34 cellular contexts compared by ENCODE assay signal in the genomic region with DNA sequence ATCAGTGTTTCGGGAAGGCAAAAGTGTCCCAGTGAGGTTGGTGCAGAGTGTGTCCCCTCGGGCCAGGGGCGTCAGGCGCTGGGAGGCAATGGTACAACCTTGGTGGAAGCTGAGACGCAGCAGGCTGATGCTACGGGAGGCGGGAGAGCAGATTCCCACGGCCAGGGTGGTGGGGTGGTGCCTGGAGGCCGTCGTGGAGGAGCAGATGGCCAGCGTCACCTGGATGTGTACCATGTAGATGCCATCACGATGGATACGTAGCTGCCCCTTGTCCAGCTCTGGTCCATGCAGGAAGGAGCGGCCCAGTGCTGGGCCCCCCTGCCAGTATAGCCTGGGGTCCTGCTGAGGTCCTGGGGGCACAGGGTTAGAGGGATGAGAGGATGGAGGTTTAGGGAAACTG. TPM values are rescaled to one million over a fixed set of nuclear protein-coding genes. Genes with fewer than 3 reads are reported as not detected.
DNase-seq lines count a peak whose midpoint lies in the region; ATAC-seq and TF ChIP-seq lines count a peak whose summit lies in the region.
"Had no signal": no experiment of that assay in that cellular context is flagged by ENCODE, and none has a peak within 500 bp of the region (broad histone marks: within the 10 kb centered on the region; RNA-seq: fewer than 3 reads in every experiment).

No MANE protein-coding gene starts in this region.

- no peak overlapping the region for H2BK5ac ChIP-seq in IMR-90 (ENCODE audit: low read depth, low read length, poor library complexity, severe bottlenecking)

- no peaks in the 10 kb centered on the region for H3K9me3 ChIP-seq in IMR-90 (ENCODE audit: control insufficient read depth, insufficient read depth, low read length)
- H3K9me3 ChIP-seq: colonic mucosa, gastroesophageal sphincter, pancreas, right atrium auricular region had no signal

- dilution Hi-C loops in IMR-90 (cut with HindIII; ENCODE audit: low sequenced_read_pairs, unreplicated experiment): no loop called here

- H3K23ac ChIP-seq in IMR-90 (ENCODE audit: low read depth, low read length): no peak overlapping the region

- ATAC-seq in activated T-cell treated with anti-CD3 and anti-CD28 coated beads, Interleukin-2, amount 50 U/mL, for 4 hours: no peak
- ATAC-seq in IMR-90 (ENCODE audit: low read depth): no peak
- no peak for ATAC-seq in stimulated activated effector memory CD8-positive, alpha-beta T cell treated with anti-CD3 and anti-CD28 coated beads, Interleukin-12 subunit alpha, Interleukin-12 subunit beta, amount 100 ng/mL, for 72 hours
- ATAC-seq in GM19324 (IDR thresholded peaks at IDR 0.05; ENCODE audit: low FRiP score, unreplicated experiment): no peak
- ATAC-seq in GM21723 (IDR thresholded peaks at IDR 0.05; ENCODE audit: unreplicated experiment): no peak
- ATAC-seq: activated CD4-positive, CD25-positive, alpha-beta regulatory T cell treated with anti-CD3 and anti-CD28 coated beads, Interleukin-2, amount 50 U/mL, for 24 hours; activated CD8-positive, alpha-beta T cell treated with anti-CD3 and anti-CD28 coated beads, Interleukin-2, amount 10 ng/mL, durations not matched to agents 7 days and 5 days; activated naive CD8-positive, alpha-beta T cell treated with anti-CD3 and anti-CD28 coated beads, Interleukin-2, amount 50 U/mL, for 24 hours; CD8-positive, alpha-beta T cell; gastroesophageal sphincter; HepG2; pancreas had no signal

- no TSS peak for BruUV-seq in IMR-90 (replicated peaks; lab: Mats Ljungman, UMichigan)

- H3K4me1 Mint-ChIP-seq in activated T-cell treated with anti-CD3 and anti-CD28 coated beads, Interleukin-2, amount 50 U/mL, for 4 hours (ENCODE audit: low read depth): peaks cover 41% of the 10 kb centered on the region
- peaks cover 43% of the 10 kb centered on the region for H3K4me1 Mint-ChIP-seq in brain
- H3K4me1 Mint-ChIP-seq in stimulated activated effector memory CD8-positive, alpha-beta T cell treated with anti-CD3 and anti-CD28 coated beads, Interleukin-12 subunit alpha, Interleukin-12 subunit beta, amount 100 ng/mL, for 72 hours: peaks cover 51% of the 10 kb centered on the region

- H4K91ac ChIP-seq in IMR-90 (ENCODE audit: insufficient read depth, low read depth, low read length): no peak overlapping the region

- peaks cover 20% of the 10 kb centered on the region for H3K27me3 ChIP-seq in IMR-90 (ENCODE audit: control insufficient read depth, insufficient read depth, low read length)

- POLR2A ChIA-PET in IMR-90 (lab: Charles Lee; ENCODE audit: unreplicated experiment): no interaction called here

- no peak overlapping the region for H3K56ac ChIP-seq in IMR-90 (ENCODE audit: extremely low read depth, insufficient read depth, low read length)

- WGBS in IMR-90 (ENCODE audit: extremely low coverage in 2 of 2, insufficient read length in 1 of 2), 2 experiments: no CpG with 5 or more reads among the region's 14 CpGs

- H3K9me3 Mint-ChIP-seq in activated T-cell treated with anti-CD3 and anti-CD28 coated beads, Interleukin-2, amount 50 U/mL, for 4 hours: no peaks in the 10 kb centered on the region
- peaks cover 0 to 4% (median 3%) of the 10 kb centered on the region in 5 experiments for H3K9me3 Mint-ChIP-seq in brain
- no peaks in the 10 kb centered on the region for H3K9me3 Mint-ChIP-seq in stimulated activated effector memory CD8-positive, alpha-beta T cell treated with anti-CD3 and anti-CD28 coated beads, Interleukin-12 subunit alpha, Interleukin-12 subunit beta, amount 100 ng/mL, for 72 hours
- H3K9me3 Mint-ChIP-seq: activated naive CD8-positive, alpha-beta T cell treated with anti-CD3 and anti-CD28 coated beads, Interleukin-2, amount 50 U/mL, for 24 hours; CD8-positive, alpha-beta T cell; neural crest cell; stimulated activated naive CD8-positive, alpha-beta T cell treated with anti-CD3 and anti-CD28 coated beads, Interleukin-15, Interleukin-2, amounts not matched to agents 100 ng/mL and 50 ng/mL, for 24 hours had no signal

- H4K8ac ChIP-seq in IMR-90 (ENCODE audit: low read depth in 2 of 2, low read length in 2 of 2): no peak overlapping the region

- no peak overlapping the region for H2BK20ac ChIP-seq in IMR-90 (ENCODE audit: low read depth, low read length)

- H3K27ac Mint-ChIP-seq in brain: no peak overlapping the region
- H3K27ac Mint-ChIP-seq in stimulated activated effector memory CD8-positive, alpha-beta T cell treated with anti-CD3 and anti-CD28 coated beads, Interleukin-12 subunit alpha, Interleukin-12 subunit beta, amount 100 ng/mL, for 72 hours: no peak overlapping the region
- H3K27ac Mint-ChIP-seq: activated CD8-positive, alpha-beta T cell treated with anti-CD3 and anti-CD28 coated beads, Interleukin-2, amount 10 ng/mL, durations not matched to agents 7 days and 5 days; activated naive CD8-positive, alpha-beta T cell treated with anti-CD3 and anti-CD28 coated beads, Interleukin-2, amount 50 U/mL, for 24 hours; CD8-positive, alpha-beta T cell; stimulated activated naive CD8-positive, alpha-beta T cell treated with anti-CD3 and anti-CD28 coated beads, Interleukin-15, Interleukin-2, amounts not matched to agents 100 ng/mL and 50 ng/mL, for 24 hours had no signal

- no peaks in the 10 kb centered on the region for H3K36me3 ChIP-seq in IMR-90 (ENCODE audit: control insufficient read depth, insufficient read depth, low read length)
- H3K36me3 ChIP-seq: colonic mucosa, gastroesophageal sphincter, pancreas, right atrium auricular region had no signal

- H3K79me1 ChIP-seq in IMR-90 (ENCODE audit: low read depth in 1 of 2, low read length in 2 of 2): no peaks in the 10 kb centered on the region

- no peak overlapping the region for H2AK9ac ChIP-seq in IMR-90 (replicated peaks; ENCODE audit: low read depth, low read length, poor library complexity)

- no peaks in the 10 kb centered on the region for H3K4me1 ChIP-seq in IMR-90 (ENCODE audit: control insufficient read depth, insufficient read depth, low read length)
- H3K4me1 ChIP-seq: colonic mucosa, pancreas had no signal

- H2AK5ac ChIP-seq in IMR-90 (ENCODE audit: low read depth, low read length): no peak overlapping the region

- TF ChIP-seq RAD21 in IMR-90 (IDR thresholded peaks at IDR 0.05; ENCODE audit: low read length): no peak

- no peak overlapping the region for H3K4ac ChIP-seq in IMR-90 (ENCODE audit: low read depth, low read length)

- no peak overlapping the region for H3K9ac ChIP-seq in IMR-90 (ENCODE audit: low read depth, low read length)

- peaks cover 55% of the 10 kb centered on the region for H3K27me3 Mint-ChIP-seq in activated T-cell treated with anti-CD3 and anti-CD28 coated beads, Interleukin-2, amount 50 U/mL, for 4 hours (ENCODE audit: low read depth)
- H3K27me3 Mint-ChIP-seq in brain: peaks cover 60% of the 10 kb centered on the region

- TF ChIP-seq POLR2A in IMR-90 (IDR thresholded peaks at IDR 0.05; ENCODE audit: low read depth, low read length): no peak

- H3K4me3 ChIP-seq in IMR-90 (ENCODE audit: insufficient read depth, low read depth, low read length): no peak overlapping the region
- H3K4me3 ChIP-seq: colonic mucosa, gastroesophageal sphincter, hepatocyte, pancreas, right atrium auricular region had no signal

- no peak overlapping the region for H4K5ac ChIP-seq in IMR-90 (ENCODE audit: low read depth, low read length)

- no peaks in the 10 kb centered on the region for H3K9me1 ChIP-seq in IMR-90 (ENCODE audit: insufficient read depth, low read length)

- no peak overlapping the region for H3K27ac ChIP-seq in IMR-90 (ENCODE audit: insufficient read depth, low read length)
- H3K27ac ChIP-seq: colonic mucosa, gastroesophageal sphincter, hepatocyte, pancreas, right atrium auricular region had no signal

- DNase-seq in activated T-cell treated with anti-CD3 and anti-CD28 coated beads, Interleukin-2, amount 50 U/mL, for 4 hours: no peak
- no peak for DNase-seq in activated T-cell treated with anti-CD3 and anti-CD28 coated beads, Interleukin-2, amount 50 U/mL, for 48 hours
- no peak for DNase-seq in IMR-90
- no peak for DNase-seq in stimulated activated effector memory CD8-positive, alpha-beta T cell treated with anti-CD3 and anti-CD28 coated beads, Interleukin-12 subunit alpha, Interleukin-12 subunit beta, amount 100 ng/mL, for 72 hours (ENCODE audit: low spot score in 2 of 2)
- no peak for DNase-seq in stimulated activated CD4-positive, alpha-beta T cell treated with anti-CD3 and anti-CD28 coated beads, Interleukin-4, amount 100 ng/mL, for 1 hour
- DNase-seq: activated CD8-positive, alpha-beta T cell treated with anti-CD3 and anti-CD28 coated beads, Interleukin-2, amount 10 ng/mL, durations not matched to agents 7 days and 5 days; activated effector memory CD4-positive, alpha-beta T cell treated with anti-CD3 and anti-CD28 coated beads, Interleukin-2, amount 50 U/mL, for 16 hours; activated naive CD8-positive, alpha-beta T cell treated with anti-CD3 and anti-CD28 coated beads, Interleukin-2, amount 50 U/mL, for 24 hours; AML-193; CD8-positive, alpha-beta T cell; colonic mucosa; DMS 273 treated with DMSO at 0.1 percent for 48 hours; effector CD4-positive, alpha-beta T cell; Kasumi-1; mammary epithelial cell; NCI-H1436; NCI-H2081 treated with DMSO at 0.1 percent for 48 hours; NCI-H345; NCI-H69; pancreas; small intestine; SW 1271 had no signal

- in situ Hi-C loops in IMR-90 (cut with MboI; ENCODE audit: low sequenced_read_pairs): no loop called here

- no peaks in the 10 kb centered on the region for H4K20me1 ChIP-seq in IMR-90 (ENCODE audit: insufficient read depth, low read length)

- no peak overlapping the region for H2BK120ac ChIP-seq in IMR-90 (ENCODE audit: low read depth, low read length)

- intact Hi-C loops in IMR-90 (cut with micrococcal nuclease): no loop called here

- no peaks in the 10 kb centered on the region for H3K36me3 Mint-ChIP-seq in activated T-cell treated with anti-CD3 and anti-CD28 coated beads, Interleukin-2, amount 50 U/mL, for 4 hours (ENCODE audit: insufficient read depth)
- H3K36me3 Mint-ChIP-seq in brain: no peaks in the 10 kb centered on the region
- peaks cover 82% of the 10 kb centered on the region for H3K36me3 Mint-ChIP-seq in stimulated activated effector memory CD8-positive, alpha-beta T cell treated with anti-CD3 and anti-CD28 coated beads, Interleukin-12 subunit alpha, Interleukin-12 subunit beta, amount 100 ng/mL, for 72 hours
- H3K36me3 Mint-ChIP-seq: CD8-positive, alpha-beta T cell had no signal

- H2AFZ ChIP-seq in IMR-90 (replicated peaks; ENCODE audit: low read length, poor library complexity): peak overlapping the region; percentile 61
- H2AFZ ChIP-seq: hepatocyte had no signal

- no peak overlapping the region for H3K14ac ChIP-seq in IMR-90 (replicated peaks; ENCODE audit: low read depth, low read length)

- no peak overlapping the region for H2BK15ac ChIP-seq in IMR-90 (ENCODE audit: low read depth, low read length)

- CTCF ChIA-PET in IMR-90 (lab: Yijun Ruan, JAX): no interaction called here

- no peak overlapping the region for H3K4me2 ChIP-seq in IMR-90 (ENCODE audit: low read depth, low read length)

- no peak overlapping the region for H3K18ac ChIP-seq in IMR-90 (ENCODE audit: low read depth, low read length)

- TF ChIP-seq CTCF in IMR-90 (conservative IDR thresholded peaks at IDR 0.05; ENCODE audit: low read depth, low read length) (no peak), brain (conservative IDR thresholded peaks at IDR 0.05) (no peak)

- H3K4me3 Mint-ChIP-seq in activated T-cell treated with anti-CD3 and anti-CD28 coated beads, Interleukin-2, amount 50 U/mL, for 4 hours: peak overlapping the region; percentile 47
- H3K4me3 Mint-ChIP-seq in brain: peak overlapping the region in 3 of 5 experiments; percentile 24 to 76 (median 55)
- H3K4me3 Mint-ChIP-seq in stimulated activated effector memory CD8-positive, alpha-beta T cell treated with anti-CD3 and anti-CD28 coated beads, Interleukin-12 subunit alpha, Interleukin-12 subunit beta, amount 100 ng/mL, for 72 hours: peak overlapping the region; percentile 82
- H3K4me3 Mint-ChIP-seq: activated CD8-positive, alpha-beta T cell treated with anti-CD3 and anti-CD28 coated beads, Interleukin-2, amount 10 ng/mL, durations not matched to agents 7 days and 5 days had no signal

RNA-seq across cellular contexts. Expression of a gene that starts 4.9 kb away (rescaled TPM):
- total RNA-seq in activated T-cell treated with anti-CD3 and anti-CD28 coated beads, Interleukin-2, amount 50 U/mL, for 4 hours: 10 to 100 TPM in 1 of 3 donors, 1 to 10 TPM in 2; 4.6 to 13.6 (median 6.6) TPM
- total RNA-seq in IMR-90 (2012; rRNA removed): not detected in 2 replicates
- polyA plus RNA-seq in IMR-90 (2012; rRNA removed) (not detected in 2 replicates), brain (ENCODE audit: insufficient read depth, low read depth, low replicate concordance) (not detected)
- not detected in 2 replicates for polyA plus RNA-seq in IMR-90 (2012; cell fraction: cytosol; rRNA removed)
- not detected in 2 replicates for polyA plus RNA-seq in IMR-90 (2012; cell fraction: nucleus; rRNA removed; ENCODE audit: low replicate concordance)
- total RNA-seq: cardiac septum, hepatocyte, HepG2, mucosa of gallbladder, neural crest cell, right atrium auricular region had no signal
- polyA plus RNA-seq: hepatocyte, pancreas had no signal

RNA-seq across cellular contexts. Expression of a gene that starts 55.2 kb away (rescaled TPM):
- 1 to 10 TPM; 3.5 to 7.4 (median 3.8) TPM for total RNA-seq in activated T-cell treated with anti-CD3 and anti-CD28 coated beads, Interleukin-2, amount 50 U/mL, for 4 hours
- total RNA-seq in IMR-90 (2012; rRNA removed): not detected in 2 replicates
- polyA plus RNA-seq in IMR-90 (2012; rRNA removed) (0.10 and 0.11 TPM in 2 replicates), brain (ENCODE audit: insufficient read depth, low read depth, low replicate concordance) (1.2 TPM)
- polyA plus RNA-seq in IMR-90 (2012; cell fraction: cytosol; rRNA removed): 0.18 and 0.19 TPM in 2 replicates
- polyA plus RNA-seq in IMR-90 (2012; cell fraction: nucleus; rRNA removed; ENCODE audit: low replicate concordance): 0.07 and 0.12 TPM in 2 replicates
- total RNA-seq: cardiac septum had no signal
- polyA plus RNA-seq: pancreas had no signal
